ENCODE assay signal across 6 cellular contexts in genomic region chr21:44247891-44248290, GRCh38. TPM values are rescaled to one million over a fixed set of nuclear protein-coding genes. Genes with fewer than 3 reads are reported as not detected.
"Had no signal": no experiment of that assay in that cellular context is flagged by ENCODE, and none has a peak within 500 bp of the region (broad histone marks: within the 10 kb centered on the region; RNA-seq: fewer than 3 reads in every experiment).

No MANE protein-coding gene starts in this region.

RNA-seq across cellular contexts. Expression of gene DNMT3L, which starts 13.8 kb away (rescaled TPM):
- total RNA-seq: HT-29, HT1080, IMR-90, K562 had no signal
- polyA plus RNA-seq: IgD-negative memory B cell, IMR-90 had no signal

RNA-seq across cellular contexts. Expression of gene AIRE, which starts 37.8 kb away (rescaled TPM):
- total RNA-seq: HepG2, HT-29, HT1080, IMR-90, K562 had no signal
- polyA plus RNA-seq: HepG2 had no signal
